1 cellular context compared by ENCODE assay signal in genomic region chr10:122484276-122485060, GRCh38.
TF ChIP-seq lines count a peak whose summit lies in the region.

No MANE protein-coding gene starts in this region.

TF ChIP-seq in WTC11, 78 proteins besides CTCF, POLR2A, EP300 and RAD21 (continued from another document):
- TF ChIP-seq AR (CRISPR knock-in tag; IDR thresholded peaks at IDR 0.05): no peak
- no peak for TF ChIP-seq ZNF425 (CRISPR knock-in tag; conservative IDR thresholded peaks at IDR 0.05)
- TF ChIP-seq SMAD4 (CRISPR knock-in tag; IDR thresholded peaks at IDR 0.05): no peak
- no peak for TF ChIP-seq GTF2I (CRISPR knock-in tag; conservative IDR thresholded peaks at IDR 0.05)
- no peak for TF ChIP-seq ZNF138 (CRISPR knock-in tag; conservative IDR thresholded peaks at IDR 0.05)
- TF ChIP-seq CREM (CRISPR knock-in tag; IDR thresholded peaks at IDR 0.05): no peak
- no peak for TF ChIP-seq ZNF396 (CRISPR knock-in tag; IDR thresholded peaks at IDR 0.05; ENCODE audit: borderline replicate concordance)
- TF ChIP-seq, protein P1, sequence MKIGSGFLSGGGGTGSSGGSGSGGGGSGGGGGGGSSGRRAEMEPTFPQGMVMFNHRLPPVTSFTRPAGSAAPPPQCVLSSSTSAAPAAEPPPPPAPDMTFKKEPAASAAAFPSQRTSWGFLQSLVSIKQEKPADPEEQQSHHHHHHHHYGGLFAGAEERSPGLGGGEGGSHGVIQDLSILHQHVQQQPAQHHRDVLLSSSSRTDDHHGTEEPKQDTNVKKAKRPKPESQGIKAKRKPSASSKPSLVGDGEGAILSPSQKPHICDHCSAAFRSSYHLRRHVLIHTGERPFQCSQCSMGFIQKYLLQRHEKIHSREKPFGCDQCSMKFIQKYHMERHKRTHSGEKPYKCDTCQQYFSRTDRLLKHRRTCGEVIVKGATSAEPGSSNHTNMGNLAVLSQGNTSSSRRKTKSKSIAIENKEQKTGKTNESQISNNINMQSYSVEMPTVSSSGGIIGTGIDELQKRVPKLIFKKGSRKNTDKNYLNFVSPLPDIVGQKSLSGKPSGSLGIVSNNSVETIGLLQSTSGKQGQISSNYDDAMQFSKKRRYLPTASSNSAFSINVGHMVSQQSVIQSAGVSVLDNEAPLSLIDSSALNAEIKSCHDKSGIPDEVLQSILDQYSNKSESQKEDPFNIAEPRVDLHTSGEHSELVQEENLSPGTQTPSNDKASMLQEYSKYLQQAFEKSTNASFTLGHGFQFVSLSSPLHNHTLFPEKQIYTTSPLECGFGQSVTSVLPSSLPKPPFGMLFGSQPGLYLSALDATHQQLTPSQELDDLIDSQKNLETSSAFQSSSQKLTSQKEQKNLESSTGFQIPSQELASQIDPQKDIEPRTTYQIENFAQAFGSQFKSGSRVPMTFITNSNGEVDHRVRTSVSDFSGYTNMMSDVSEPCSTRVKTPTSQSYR (CRISPR knock-in tag; IDR thresholded peaks at IDR 0.05): no peak
- no peak for TF ChIP-seq PRDM15 (CRISPR knock-in tag; IDR thresholded peaks at IDR 0.05)
- no peak for TF ChIP-seq ZSCAN18 (CRISPR knock-in tag; IDR thresholded peaks at IDR 0.05)
- no peak for TF ChIP-seq RELA (CRISPR knock-in tag; IDR thresholded peaks at IDR 0.05; ENCODE audit: borderline replicate concordance)
- TF ChIP-seq NR3C1 (CRISPR knock-in tag; conservative IDR thresholded peaks at IDR 0.05; ENCODE audit: low read depth): no peak
- no peak for TF ChIP-seq HMGA2 (CRISPR knock-in tag; IDR thresholded peaks at IDR 0.05)
- TF ChIP-seq NFE2L1 (CRISPR knock-in tag; IDR thresholded peaks at IDR 0.05): no peak
- TF ChIP-seq ZNF512 (CRISPR knock-in tag; IDR thresholded peaks at IDR 0.05; ENCODE audit: borderline replicate concordance): no peak
- no peak for TF ChIP-seq ZNF121 (CRISPR knock-in tag; IDR thresholded peaks at IDR 0.05)
